8 cellular contexts compared by ENCODE assay signal in the genomic region with DNA sequence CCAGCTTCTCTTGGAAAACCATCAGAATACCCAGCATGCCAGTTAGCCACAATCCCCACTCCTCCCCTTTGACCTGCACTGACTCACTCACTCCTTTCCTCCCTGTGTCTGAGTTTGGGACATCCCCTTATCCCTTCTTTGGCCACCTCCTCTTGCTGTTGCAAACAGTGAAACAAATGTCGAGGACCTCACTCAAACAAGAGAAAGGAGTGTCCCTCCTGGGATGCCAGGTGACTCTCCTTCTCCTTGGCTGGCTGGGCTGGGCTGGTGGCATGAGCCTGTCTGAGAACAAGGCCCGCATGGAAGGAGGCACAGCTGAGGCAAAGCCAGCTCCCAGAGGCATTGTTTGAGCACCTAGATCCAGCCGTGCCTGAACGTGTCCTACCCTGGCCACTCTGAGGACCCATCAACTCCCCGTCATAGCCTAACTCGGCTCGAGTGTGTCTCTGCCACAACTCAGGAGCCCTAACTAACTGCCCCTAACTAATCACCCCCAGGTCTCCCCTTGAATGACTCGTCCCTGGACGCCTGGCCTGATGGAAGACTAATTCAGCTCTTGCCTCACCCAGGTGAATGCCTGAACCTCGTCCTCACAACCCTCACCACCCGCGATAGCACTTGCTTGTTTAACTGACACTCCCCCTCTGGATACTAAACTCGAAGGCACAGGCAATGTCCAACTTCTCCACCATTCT. TPM values are rescaled to one million over a fixed set of nuclear protein-coding genes. Genes with fewer than 3 reads are reported as not detected.
DNase-seq lines count a peak whose midpoint lies in the region; ATAC-seq lines count a peak whose summit lies in the region.
"Had no signal": no experiment of that assay in that cellular context is flagged by ENCODE, and none has a peak within 500 bp of the region (broad histone marks: within the 10 kb centered on the region; RNA-seq: fewer than 3 reads in every experiment).

No MANE protein-coding gene starts in this region.

- DNase-seq in HCEC 1CT (peak; percentile 65), astrocyte of the hippocampus (ENCODE audit: low read depth, low spot score) (peak; percentile 81), hepatic stellate cell (ENCODE audit: low spot score) (peak; percentile 99)
- DNase-seq in stimulated activated CD4-positive, alpha-beta T cell treated with anti-CD3 and anti-CD28 coated beads, Interleukin-4, amount 100 ng/mL, for 4 hours, result no peak
- no peak for DNase-seq in activated CD4-positive, alpha-beta T cell treated with anti-CD3 and anti-CD28 coated beads for 48 hours
- DNase-seq: activated CD4-positive, CD25-positive, alpha-beta regulatory T cell treated with anti-CD3 and anti-CD28 coated beads, Interleukin-2, amount 50 U/mL, for 72 hours had no signal

- no peak for ATAC-seq in HG02981 (IDR thresholded peaks at IDR 0.05; ENCODE audit: unreplicated experiment)

- peak overlapping the region; percentile 3 for H3K27ac ChIP-seq in temporal lobe (ENCODE audit: low read depth, low read length)

RNA-seq across cellular contexts. Expression of a gene that starts 43.0 kb away (rescaled TPM):
- 20.7 TPM for total RNA-seq in temporal lobe

Comparison
In these comparisons a context has a peak if more than half of its experiments do, and no peak if none do; other contexts are left out.
1. DNase-seq: peak in HCEC 1CT (single experiment), astrocyte of the hippocampus (single experiment) and hepatic stellate cell (single experiment); none in stimulated activated CD4-positive, alpha-beta T cell treated with anti-CD3 and anti-CD28 coated beads, Interleukin-4, amount 100 ng/mL, for 4 hours (0 of 2) and activated CD4-positive, alpha-beta T cell treated with anti-CD3 and anti-CD28 coated beads for 48 hours (single experiment).